8 cellular contexts compared by ENCODE assay signal in the genomic region with DNA sequence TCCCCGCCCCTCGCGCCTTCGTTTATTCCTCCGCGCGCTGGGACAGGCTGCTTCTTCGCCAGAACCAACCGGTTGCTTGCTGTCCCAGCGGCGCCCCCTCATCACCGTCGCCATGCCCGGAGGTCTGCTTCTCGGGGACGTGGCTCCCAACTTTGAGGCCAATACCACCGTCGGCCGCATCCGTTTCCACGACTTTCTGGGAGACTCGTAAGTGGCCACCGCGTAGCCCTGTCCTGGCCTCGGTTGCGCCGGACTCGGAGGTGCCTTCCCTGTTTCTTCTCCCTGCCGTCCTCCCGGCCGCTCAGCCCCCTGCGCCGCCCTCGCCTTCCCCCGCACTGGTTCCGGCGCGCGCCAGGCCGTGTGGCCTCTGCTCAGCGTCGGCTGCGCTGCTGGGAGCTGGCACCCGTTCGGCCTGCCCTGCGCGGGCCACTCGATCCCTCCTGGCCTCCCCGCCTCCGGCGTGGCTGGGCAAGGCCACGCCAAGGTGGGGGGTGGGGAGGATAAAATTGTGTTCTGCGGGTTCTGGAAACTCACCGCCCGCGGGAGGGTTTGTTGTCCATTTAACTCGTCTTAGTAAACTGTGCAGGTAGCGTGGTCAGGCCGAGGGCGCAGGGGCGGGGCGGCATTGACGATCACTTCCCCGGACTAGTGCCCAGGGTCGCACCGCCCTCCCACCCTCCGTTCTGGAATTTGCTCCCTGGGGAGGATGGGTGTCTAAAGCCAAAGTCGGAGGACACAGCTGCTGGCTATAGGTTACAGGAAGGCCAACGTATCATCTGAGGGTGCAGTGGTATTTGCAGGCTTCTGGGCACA. TPM values are rescaled to one million over a fixed set of nuclear protein-coding genes. Genes with fewer than 3 reads are reported as not detected.
A peak's percentile ranks its signal among the peaks of the same experiment; 100 is the strongest.
DNase-seq lines count a peak whose midpoint lies in the region; ATAC-seq and TF ChIP-seq lines count a peak whose summit lies in the region.

A gene with protein sequence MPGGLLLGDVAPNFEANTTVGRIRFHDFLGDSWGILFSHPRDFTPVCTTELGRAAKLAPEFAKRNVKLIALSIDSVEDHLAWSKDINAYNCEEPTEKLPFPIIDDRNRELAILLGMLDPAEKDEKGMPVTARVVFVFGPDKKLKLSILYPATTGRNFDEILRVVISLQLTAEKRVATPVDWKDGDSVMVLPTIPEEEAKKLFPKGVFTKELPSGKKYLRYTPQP (plus strand): TSS at position 50 of the 813 bp plus-strand sequence. CDS start 63 bp downstream, at position 113.

- peak within 1 kb of the TSS; percentile 89 to 94 (median 91) for H3K4me3 Mint-ChIP-seq in CD4-positive, alpha-beta memory T cell
- H3K4me3 Mint-ChIP-seq in naive B cell, result peak within 1 kb of the TSS; percentile 89 to 97 (median 94)

- ATAC-seq in HG03342 (IDR thresholded peaks at IDR 0.05; ENCODE audit: unreplicated experiment) (peak; percentile 54), naive B cell (ENCODE audit: low read depth in 2 of 2) (peak; percentile 22 to 24)

- H3K27ac Mint-ChIP-seq in CD4-positive, alpha-beta memory T cell, result peak within 1 kb of the TSS; percentile 89 to 95 (median 92)
- H3K27ac Mint-ChIP-seq in naive B cell, result peak within 1 kb of the TSS; percentile 83 to 96 (median 92)

- peak within 1 kb of the TSS; percentile 93 for H3K4me3 ChIP-seq in CD4-positive, alpha-beta memory T cell (ENCODE audit: low read length in 2 of 2)
- H3K4me3 ChIP-seq in transverse colon, result peak within 1 kb of the TSS; percentile 84 to 95 (median 91)

- H3K9me3 ChIP-seq in CD4-positive, alpha-beta memory T cell (ENCODE audit: control insufficient read depth in 1 of 2, low read length in 2 of 2), result no peaks in the 10 kb centered on the region
- no peaks in the 10 kb centered on the region for H3K9me3 ChIP-seq in transverse colon

- CTCF ChIA-PET in CD4-positive, alpha-beta memory T cell (lab: Charles Lee; ENCODE audit: partially characterized antibody), result interaction anchor here (1.0 to 4.8 kb wide), 4 partner anchors 18 to 237 kb away, joined by 3 to 41 read pairs (median 6); partner anchors contain the start of gene KLHL20

- peaks cover 61% of the 10 kb centered on the region for H3K4me1 ChIP-seq in CD4-positive, alpha-beta memory T cell (ENCODE audit: insufficient read depth, low read length)
- peaks cover 25 to 64% (median 55%) of the 10 kb centered on the region in 4 donors for H3K4me1 ChIP-seq in transverse colon

- no peak for TF ChIP-seq CTCF in transverse colon (IDR thresholded peaks at IDR 0.05)

- no peaks in the 10 kb centered on the region for H3K27me3 Mint-ChIP-seq in CD4-positive, alpha-beta memory T cell
- no peaks in the 10 kb centered on the region for H3K27me3 Mint-ChIP-seq in naive B cell

- peaks cover 26 to 42% of the 10 kb centered on the region in 2 donors for H3K36me3 Mint-ChIP-seq in CD4-positive, alpha-beta memory T cell
- H3K36me3 Mint-ChIP-seq in naive B cell, result peaks cover 12 to 14% of the 10 kb centered on the region in 2 donors

- peaks cover 12% of the 10 kb centered on the region for H3K36me3 ChIP-seq in CD4-positive, alpha-beta memory T cell (ENCODE audit: insufficient read depth, low read length)
- peaks cover 0 to 22% (median 8%) of the 10 kb centered on the region in 4 donors for H3K36me3 ChIP-seq in transverse colon

- 0% methylated on average over 58 of the region's 69 CpGs; no CpG with 5 or more reads in 1 of the 2 donors for WGBS in transverse colon (ENCODE audit: low coverage in 1 of 2), 2 donors

- peak; percentile 77 for TF ChIP-seq POLR2A in GM19193 (IDR thresholded peaks at IDR 0.05; ENCODE audit: extremely low read depth, insufficient read depth, insufficient read length)
- peak; percentile 77 for TF ChIP-seq POLR2A in transverse colon (IDR thresholded peaks at IDR 0.05)

- in situ Hi-C loops in transverse colon (cut with MboI; ENCODE audit: low pct_ligation_motif_present in 1 of 4, low pct_unique_long_range_greater_than_20kb in 1 of 4, low sequenced_read_pairs in 3 of 4), result no loop called here

- intact Hi-C loops in CD4-positive, alpha-beta memory T cell (cut with micrococcal nuclease), result loop anchor here (1.0 to 10.0 kb wide), 6 partner anchors 238 to 1517 kb away; partner anchors contain the start of genes CACYBP, RABGAP1L, RC3H1 and ZBTB37
- intact Hi-C loops in transverse colon (cut with DNase I; ENCODE audit: low total_unique reads), result no loop called here

- no peaks in the 10 kb centered on the region for H3K27me3 ChIP-seq in CD4-positive, alpha-beta memory T cell (ENCODE audit: insufficient read depth, low read length)
- H3K27me3 ChIP-seq in transverse colon, result no peaks in the 10 kb centered on the region

- TF ChIP-seq EP300 in transverse colon (IDR thresholded peaks at IDR 0.05; ENCODE audit: low read depth), result no peak

- H3K9me3 Mint-ChIP-seq in CD4-positive, alpha-beta memory T cell, result no peaks in the 10 kb centered on the region
- H3K9me3 Mint-ChIP-seq in naive B cell, result no peaks in the 10 kb centered on the region

- POLR2A ChIA-PET in CD4-positive, alpha-beta memory T cell (lab: Charles Lee; ENCODE audit: partially characterized antibody), result interaction anchor here (0.7 to 4.2 kb wide), 26 partner anchors 8 to 1735 kb away, joined by 3 to 49 read pairs (median 5); partner anchors contain the start of genes CACYBP, CENPL, DARS2 and GAS5

- peak; percentile 11 to 85 (median 76) for DNase-seq in CD4-positive, alpha-beta memory T cell
- DNase-seq in NCI-H748 treated with DMSO at 0.1 percent for 48 hours (lab: John Stamatoyannopoulos, UW) (peak; percentile 39), fibroblast of gingiva (ENCODE audit: low read depth) (peak; percentile 57), naive B cell (peak; percentile 76), transverse colon (peak; percentile 59)
- DNase-seq in activated CD8-positive, alpha-beta memory T cell treated with anti-CD3 and anti-CD28 coated beads, Interleukin-2, amount 50 U/mL, for 24 hours (ENCODE audit: extremely low read depth), result peak; percentile 73

- H3K4me1 Mint-ChIP-seq in CD4-positive, alpha-beta memory T cell, result peaks cover 36 to 68% (median 56%) of the 10 kb centered on the region in 4 donors
- peaks cover 40 to 44% (median 42%) of the 10 kb centered on the region in 3 donors for H3K4me1 Mint-ChIP-seq in naive B cell

- peak within 1 kb of the TSS; percentile 89 for H3K27ac ChIP-seq in CD4-positive, alpha-beta memory T cell (ENCODE audit: low read depth, low read length)
- H3K27ac ChIP-seq in transverse colon, result peak within 1 kb of the TSS; percentile 98 to 99 (median 98)

RNA-seq across cellular contexts. Expression of the gene that starts here (rescaled TPM):
- total RNA-seq in CD4-positive, alpha-beta memory T cell, result 10 to 100 TPM; 69.9 to 74.8 TPM
- 100 to 1,000 TPM in 1 of 2 donors, 10 to 100 TPM in 1; 88.5 to 112 TPM for polyA plus RNA-seq in CD4-positive, alpha-beta memory T cell
- 100 to 1,000 TPM in 5 of 6 donors, 10 to 100 TPM in 1; 93.7 to 143 (median 118) TPM for polyA plus RNA-seq in naive B cell (ENCODE audit: low read depth in 6 of 6)
- 100 to 1,000 TPM; 150 to 540 (median 469) TPM for total RNA-seq in transverse colon

Comparison
In these comparisons a context has a peak if more than half of its experiments do, and no peak if none do; other contexts are left out.
1. Peak in every context shown above with its lines: DNase-seq, ATAC-seq, H3K4me3 ChIP-seq and H3K27ac ChIP-seq.